In the genomic region with DNA sequence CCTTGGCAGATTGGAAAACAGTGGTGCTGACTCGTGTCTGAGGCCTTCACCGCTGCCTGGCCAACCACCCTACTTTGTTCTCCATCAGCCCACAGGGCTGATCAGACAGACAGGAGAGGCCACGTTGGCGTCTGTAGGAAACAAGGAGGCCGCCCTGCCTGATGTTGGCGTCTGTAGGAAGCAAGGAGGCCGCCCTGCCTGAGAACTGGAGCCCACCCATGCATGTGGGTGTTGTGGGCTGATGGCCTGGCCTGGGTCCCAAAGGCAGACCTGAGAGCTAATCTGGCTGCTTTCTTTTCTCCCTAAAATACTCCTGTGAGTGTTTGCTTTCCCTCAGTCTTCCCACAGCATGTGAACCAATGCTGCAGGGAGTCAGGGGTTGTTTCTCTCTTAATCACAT, we compare ENCODE assay signal across 13 cellular contexts.
"Had no signal": no experiment of that assay in that cellular context is flagged by ENCODE, and none has a peak within 500 bp of the region (broad histone marks: within the 10 kb centered on the region; RNA-seq: fewer than 3 reads in every experiment).

No MANE protein-coding gene starts in this region.

- H3K4me1 Mint-ChIP-seq: neural progenitor cell had no signal

- H3K4me3 Mint-ChIP-seq: neural progenitor cell had no signal

- H3K4me3 ChIP-seq: breast epithelium, colonic mucosa, gastrocnemius medialis, heart right ventricle, neural progenitor cell, skin epidermis, tibial artery, vagina had no signal

- H3K27ac Mint-ChIP-seq: neural progenitor cell had no signal

- DNase-seq: activated CD4-positive, alpha-beta T cell treated with anti-CD3 and anti-CD28 coated beads for 48 hours; activated naive CD4-positive, alpha-beta T cell treated with anti-CD3 and anti-CD28 coated beads, Interleukin-2, amount 50 U/mL, for 16 hours; colonic mucosa; effector CD8-positive, alpha-beta T cell; gastrocnemius medialis; heart right ventricle; islet precursor cell; tibial artery had no signal

- ATAC-seq: gastrocnemius medialis, heart right ventricle had no signal

- H3K9me3 Mint-ChIP-seq: neural progenitor cell had no signal

- H3K27ac ChIP-seq: breast epithelium, colonic mucosa, gastrocnemius medialis, neural progenitor cell, parathyroid adenoma, tibial artery, vagina had no signal
